Comparison of ENCODE assay signal across 8 cellular contexts in the genomic region with DNA sequence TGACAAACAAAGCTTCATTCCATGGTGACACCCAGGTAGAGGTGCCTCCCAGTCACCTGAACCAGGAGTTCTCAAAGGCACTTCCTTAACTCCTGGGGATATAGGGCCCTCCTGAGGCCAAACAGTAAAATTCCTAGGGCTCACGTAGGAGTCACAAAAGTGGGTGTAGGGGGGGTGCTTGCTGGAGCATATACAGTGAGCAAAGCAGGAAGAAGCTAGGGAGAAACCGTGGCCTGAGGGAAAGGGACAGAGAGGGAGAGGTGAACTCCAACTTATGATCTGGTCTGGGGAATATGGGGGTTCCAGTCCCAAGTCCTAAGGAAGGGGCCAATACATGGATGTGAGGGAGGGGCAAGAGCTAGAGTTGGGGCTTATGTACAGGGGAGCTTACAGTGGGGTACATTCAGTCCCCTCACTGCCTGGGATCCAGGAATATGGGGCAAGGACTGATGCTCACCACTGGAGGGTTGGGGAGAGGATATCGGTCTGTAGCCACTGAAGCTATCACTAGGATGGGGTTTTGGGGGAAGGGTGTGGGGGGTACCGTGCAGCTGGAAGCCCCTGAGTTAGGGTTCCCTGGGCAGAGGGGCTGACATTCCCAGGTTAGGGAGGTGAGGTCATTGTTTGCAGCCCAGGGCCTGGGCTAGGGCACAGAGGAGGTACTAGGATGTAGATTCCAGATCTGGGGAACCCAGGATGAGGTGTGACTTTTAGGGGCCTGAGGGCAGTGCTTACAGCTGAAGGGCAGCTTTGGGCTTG. TPM values are rescaled to one million over a fixed set of nuclear protein-coding genes. Genes with fewer than 3 reads are reported as not detected.
DNase-seq lines count a peak whose midpoint lies in the region; ATAC-seq and TF ChIP-seq lines count a peak whose summit lies in the region.

No MANE protein-coding gene starts in this region.

- H3K27me3 Mint-ChIP-seq in central memory CD8-positive, alpha-beta T cell = no peaks in the 10 kb centered on the region

- H3K27ac Mint-ChIP-seq in central memory CD8-positive, alpha-beta T cell (ENCODE audit: low read depth) = peak overlapping the region; percentile 67

- H3K4me3 ChIP-seq in BE2C (ENCODE audit: low read depth, low read length) (peak overlapping the region; percentile 96), muscle layer of duodenum (ENCODE audit: low read depth in 1 of 2, low read length in 2 of 2) (peak overlapping the region; percentile 81 to 92)

- peaks cover 9% of the 10 kb centered on the region for H3K36me3 Mint-ChIP-seq in central memory CD8-positive, alpha-beta T cell (ENCODE audit: insufficient read depth)

- ATAC-seq in central memory CD8-positive, alpha-beta T cell (replicated peaks; ENCODE audit: extremely low read depth, poor library complexity, severe bottlenecking) = no peak
- ATAC-seq in HG02759 (IDR thresholded peaks at IDR 0.05; ENCODE audit: unreplicated experiment) = no peak

- DNase-seq in BE2C = no peak
- no peak for DNase-seq in central memory CD8-positive, alpha-beta T cell (ENCODE audit: low spot score in 2 of 2)
- DNase-seq in islet precursor cell = no peak
- no peak for DNase-seq in middle frontal gyrus (ENCODE audit: extremely low spot score, low spot score)
- DNase-seq in inferior parietal cortex (ENCODE audit: extremely low spot score) = no peak

- no peaks in the 10 kb centered on the region for H3K9me3 Mint-ChIP-seq in central memory CD8-positive, alpha-beta T cell

- H3K27ac ChIP-seq in muscle layer of duodenum (ENCODE audit: low read length) = peak overlapping the region; percentile 77

- TF ChIP-seq EP300 in Ishikawa (IDR thresholded peaks at IDR 0.05; ENCODE audit: borderline replicate concordance) = no peak

- H3K27me3 ChIP-seq in BE2C = no peaks in the 10 kb centered on the region
- no peaks in the 10 kb centered on the region for H3K27me3 ChIP-seq in muscle layer of duodenum (ENCODE audit: low read depth, low read length)

- H3K36me3 ChIP-seq in BE2C (peaks cover 11% of the 10 kb centered on the region), muscle layer of duodenum (ENCODE audit: control insufficient read depth in 1 of 2, insufficient read depth in 2 of 2, low read length in 2 of 2) (peaks cover 0 to 10% of the 10 kb centered on the region in 2 donors)

- peak; percentile 39 for TF ChIP-seq RAD21 in Ishikawa (IDR thresholded peaks at IDR 0.05; ENCODE audit: low read depth)

- H3K4me1 Mint-ChIP-seq in central memory CD8-positive, alpha-beta T cell = peaks cover 63% of the 10 kb centered on the region

- H3K4me1 ChIP-seq in BE2C (peaks cover 5% of the 10 kb centered on the region), muscle layer of duodenum (ENCODE audit: control insufficient read depth in 1 of 2, insufficient read depth in 2 of 2, low read length in 2 of 2) (peaks cover 11 to 42% of the 10 kb centered on the region in 2 donors)

- peak overlapping the region; percentile 84 for H3K4me3 Mint-ChIP-seq in central memory CD8-positive, alpha-beta T cell

- H3K9me3 ChIP-seq in BE2C = no peaks in the 10 kb centered on the region
- H3K9me3 ChIP-seq in muscle layer of duodenum (ENCODE audit: control insufficient read depth in 1 of 2, low read length in 2 of 2) = no peaks in the 10 kb centered on the region

- TF ChIP-seq CTCF in BE2C (IDR thresholded peaks at IDR 0.05; ENCODE audit: low read depth, low read length) = no peak

TF ChIP-seq in Ishikawa, 13 proteins besides CTCF, POLR2A, EP300 and RAD21:
- no peak for TF ChIP-seq TEAD4 (IDR thresholded peaks at IDR 0.05)
- TF ChIP-seq, protein P1, sequence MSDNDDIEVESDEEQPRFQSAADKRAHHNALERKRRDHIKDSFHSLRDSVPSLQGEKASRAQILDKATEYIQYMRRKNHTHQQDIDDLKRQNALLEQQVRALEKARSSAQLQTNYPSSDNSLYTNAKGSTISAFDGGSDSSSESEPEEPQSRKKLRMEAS (IDR thresholded peaks at IDR 0.05) = no peak
- no peak for TF ChIP-seq TCF12 (IDR thresholded peaks at IDR 0.05; ENCODE audit: low read depth)
- no peak for TF ChIP-seq CEBPB (IDR thresholded peaks at IDR 0.05)
- TF ChIP-seq, protein P2, sequence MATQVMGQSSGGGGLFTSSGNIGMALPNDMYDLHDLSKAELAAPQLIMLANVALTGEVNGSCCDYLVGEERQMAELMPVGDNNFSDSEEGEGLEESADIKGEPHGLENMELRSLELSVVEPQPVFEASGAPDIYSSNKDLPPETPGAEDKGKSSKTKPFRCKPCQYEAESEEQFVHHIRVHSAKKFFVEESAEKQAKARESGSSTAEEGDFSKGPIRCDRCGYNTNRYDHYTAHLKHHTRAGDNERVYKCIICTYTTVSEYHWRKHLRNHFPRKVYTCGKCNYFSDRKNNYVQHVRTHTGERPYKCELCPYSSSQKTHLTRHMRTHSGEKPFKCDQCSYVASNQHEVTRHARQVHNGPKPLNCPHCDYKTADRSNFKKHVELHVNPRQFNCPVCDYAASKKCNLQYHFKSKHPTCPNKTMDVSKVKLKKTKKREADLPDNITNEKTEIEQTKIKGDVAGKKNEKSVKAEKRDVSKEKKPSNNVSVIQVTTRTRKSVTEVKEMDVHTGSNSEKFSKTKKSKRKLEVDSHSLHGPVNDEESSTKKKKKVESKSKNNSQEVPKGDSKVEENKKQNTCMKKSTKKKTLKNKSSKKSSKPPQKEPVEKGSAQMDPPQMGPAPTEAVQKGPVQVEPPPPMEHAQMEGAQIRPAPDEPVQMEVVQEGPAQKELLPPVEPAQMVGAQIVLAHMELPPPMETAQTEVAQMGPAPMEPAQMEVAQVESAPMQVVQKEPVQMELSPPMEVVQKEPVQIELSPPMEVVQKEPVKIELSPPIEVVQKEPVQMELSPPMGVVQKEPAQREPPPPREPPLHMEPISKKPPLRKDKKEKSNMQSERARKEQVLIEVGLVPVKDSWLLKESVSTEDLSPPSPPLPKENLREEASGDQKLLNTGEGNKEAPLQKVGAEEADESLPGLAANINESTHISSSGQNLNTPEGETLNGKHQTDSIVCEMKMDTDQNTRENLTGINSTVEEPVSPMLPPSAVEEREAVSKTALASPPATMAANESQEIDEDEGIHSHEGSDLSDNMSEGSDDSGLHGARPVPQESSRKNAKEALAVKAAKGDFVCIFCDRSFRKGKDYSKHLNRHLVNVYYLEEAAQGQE (IDR thresholded peaks at IDR 0.05; ENCODE audit: low read depth) = no peak
- no peak; the same call in 1 of the 2 replicates for TF ChIP-seq ZBTB7A (IDR thresholded peaks at IDR 0.05; ENCODE audit: low read depth)
- TF ChIP-seq EGR1 (IDR thresholded peaks at IDR 0.05) = no peak
- no peak for TF ChIP-seq TAF1 (IDR thresholded peaks at IDR 0.05; ENCODE audit: low read depth)
- TF ChIP-seq FOXM1 (IDR thresholded peaks at IDR 0.05; ENCODE audit: borderline replicate concordance, low read depth) = no peak
- no peak for TF ChIP-seq NFIC (IDR thresholded peaks at IDR 0.05)
- no peak for TF ChIP-seq YY1 (IDR thresholded peaks at IDR 0.05; ENCODE audit: low read depth)
- no peak for TF ChIP-seq CREB1 (IDR thresholded peaks at IDR 0.05; ENCODE audit: low read depth)
- TF ChIP-seq, protein P3, sequence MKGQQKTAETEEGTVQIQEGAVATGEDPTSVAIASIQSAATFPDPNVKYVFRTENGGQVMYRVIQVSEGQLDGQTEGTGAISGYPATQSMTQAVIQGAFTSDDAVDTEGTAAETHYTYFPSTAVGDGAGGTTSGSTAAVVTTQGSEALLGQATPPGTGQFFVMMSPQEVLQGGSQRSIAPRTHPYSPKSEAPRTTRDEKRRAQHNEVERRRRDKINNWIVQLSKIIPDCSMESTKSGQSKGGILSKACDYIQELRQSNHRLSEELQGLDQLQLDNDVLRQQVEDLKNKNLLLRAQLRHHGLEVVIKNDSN (IDR thresholded peaks at IDR 0.05) = no peak

RNA-seq across cellular contexts. Expression of a gene that starts 0.9 kb away (rescaled TPM):
- 81.0 TPM for polyA plus RNA-seq in BE2C (2012; ENCODE audit: insufficient read depth, insufficient read length, low read depth)

RNA-seq across cellular contexts. Expression of a gene that starts 38.1 kb away (rescaled TPM):
- 139 TPM for polyA plus RNA-seq in BE2C (2012; ENCODE audit: insufficient read depth, insufficient read length, low read depth)

RNA-seq across cellular contexts. Expression of a gene that starts 39.6 kb away (rescaled TPM):
- polyA plus RNA-seq in BE2C (2012; ENCODE audit: insufficient read depth, insufficient read length, low read depth) = 88.4 TPM
